Comparison of ENCODE assay signal across 27 cellular contexts in the genomic region with DNA sequence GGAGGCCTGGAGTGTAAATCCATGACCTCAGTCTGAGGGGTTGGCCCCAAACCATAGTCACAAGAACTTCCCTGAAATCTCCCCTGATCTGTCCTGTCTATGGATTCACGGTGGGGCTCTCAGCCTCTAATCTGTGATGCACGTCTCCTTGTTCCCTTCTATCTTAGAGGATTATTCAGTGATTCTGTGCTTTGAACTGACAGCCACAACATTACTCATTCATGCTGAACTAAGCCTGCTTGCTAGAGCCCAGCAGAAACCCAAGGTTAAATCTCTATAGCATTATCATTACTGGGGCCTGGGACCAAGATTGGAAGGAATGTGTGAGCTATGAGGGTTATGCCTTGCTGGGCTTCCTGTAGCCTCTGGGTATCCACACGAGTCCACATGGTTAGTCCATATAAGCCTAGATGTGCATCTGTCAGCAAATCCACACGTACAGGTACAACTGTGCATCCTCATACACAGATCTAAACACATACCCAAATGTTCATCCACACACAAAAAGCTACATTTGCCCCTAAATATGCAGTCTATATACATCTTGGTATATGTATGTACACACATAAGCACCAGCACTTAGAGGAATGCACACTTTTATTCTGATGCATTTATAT. TPM values are rescaled to one million over a fixed set of nuclear protein-coding genes. Genes with fewer than 3 reads are reported as not detected.
DNase-seq lines count a peak whose midpoint lies in the region; ATAC-seq and TF ChIP-seq lines count a peak whose summit lies in the region.
"Had no signal": no experiment of that assay in that cellular context is flagged by ENCODE, and none has a peak within 500 bp of the region (broad histone marks: within the 10 kb centered on the region; RNA-seq: fewer than 3 reads in every experiment).

No MANE protein-coding gene starts in this region.

- BruUV-seq in IMR-90 (replicated peaks; lab: Mats Ljungman, UMichigan) = no TSS peak

- no CpG with 5 or more reads among the region's 4 CpGs for WGBS in IMR-90 (ENCODE audit: extremely low coverage in 2 of 2, insufficient read length in 1 of 2), 2 experiments

- H2AFZ ChIP-seq in IMR-90 (replicated peaks; ENCODE audit: low read length, poor library complexity) = no peak overlapping the region
- H2AFZ ChIP-seq: GM23248 had no signal

- no peak overlapping the region for H2BK15ac ChIP-seq in IMR-90 (ENCODE audit: low read depth, low read length)

- ATAC-seq in IMR-90 (ENCODE audit: low read depth) (no peak), HG02981 (IDR thresholded peaks at IDR 0.05; ENCODE audit: unreplicated experiment) (no peak)
- ATAC-seq: K562 had no signal

- H3K9me1 ChIP-seq in IMR-90 (ENCODE audit: insufficient read depth, low read length) = peaks cover 29% of the 10 kb centered on the region

- H4K8ac ChIP-seq in IMR-90 (ENCODE audit: low read depth in 2 of 2, low read length in 2 of 2) = no peak overlapping the region

- no peak overlapping the region for H3K14ac ChIP-seq in IMR-90 (replicated peaks; ENCODE audit: low read depth, low read length)

- TF ChIP-seq CTCF in IMR-90 (conservative IDR thresholded peaks at IDR 0.05; ENCODE audit: low read depth, low read length) (no peak), retinal pigment epithelial cell (conservative IDR thresholded peaks at IDR 0.05; ENCODE audit: low read depth, low read length) (no peak), coronary artery (IDR thresholded peaks at IDR 0.05) (no peak)

- no peak overlapping the region for H4K91ac ChIP-seq in IMR-90 (ENCODE audit: insufficient read depth, low read depth, low read length)

- intact Hi-C loops in IMR-90 (cut with micrococcal nuclease) = no loop called here

- TF ChIP-seq POLR2A in IMR-90 (IDR thresholded peaks at IDR 0.05; ENCODE audit: low read depth, low read length) = no peak

- H2BK20ac ChIP-seq in IMR-90 (ENCODE audit: low read depth, low read length) = no peak overlapping the region

- peaks cover 3% of the 10 kb centered on the region; the same call in 1 of the 2 replicates for H3K4me1 ChIP-seq in IMR-90 (ENCODE audit: control insufficient read depth, insufficient read depth, low read length)
- H3K4me1 ChIP-seq: BLaER1, Peyer's patch had no signal

- H4K5ac ChIP-seq in IMR-90 (ENCODE audit: low read depth, low read length) = no peak overlapping the region

- in situ Hi-C loops in IMR-90 (cut with MboI; ENCODE audit: low sequenced_read_pairs) = no loop called here

- no peak overlapping the region for H3K56ac ChIP-seq in IMR-90 (ENCODE audit: extremely low read depth, insufficient read depth, low read length)

- H3K9ac ChIP-seq in IMR-90 (ENCODE audit: low read depth, low read length) = no peak overlapping the region
- H3K9ac ChIP-seq: BLaER1, GM23248 had no signal

- H4K20me1 ChIP-seq in IMR-90 (ENCODE audit: insufficient read depth, low read length) = no peaks in the 10 kb centered on the region
- H4K20me1 ChIP-seq: BLaER1 had no signal

- no peak overlapping the region for H2AK9ac ChIP-seq in IMR-90 (replicated peaks; ENCODE audit: low read depth, low read length, poor library complexity)

- no peak overlapping the region for H3K23ac ChIP-seq in IMR-90 (ENCODE audit: low read depth, low read length)

- H3K27ac ChIP-seq in IMR-90 (ENCODE audit: insufficient read depth, low read length) (no peak overlapping the region), coronary artery (no peak overlapping the region)
- H3K27ac ChIP-seq: BLaER1, GM23248, Peyer's patch had no signal

- no peak for TF ChIP-seq RAD21 in IMR-90 (IDR thresholded peaks at IDR 0.05; ENCODE audit: low read length)

- dilution Hi-C loops in IMR-90 (cut with HindIII; ENCODE audit: low sequenced_read_pairs, unreplicated experiment) = no loop called here

- DNase-seq in activated CD8-positive, alpha-beta memory T cell treated with anti-CD3 and anti-CD28 coated beads for 24 hours = peak; percentile 35
- DNase-seq in activated CD8-positive, alpha-beta memory T cell treated with anti-CD3 and anti-CD28 coated beads, Interleukin-2, amount 50 U/mL, for 4 hours = no peak
- no peak for DNase-seq in IMR-90
- peak; percentile 75 for DNase-seq in amniotic epithelial cell (ENCODE audit: low read depth)
- DNase-seq in retinal pigment epithelial cell (ENCODE audit: low read depth) = peak; percentile 20
- DNase-seq in coronary artery (ENCODE audit: low spot score) = no peak
- DNase-seq: CD4-positive, alpha-beta memory T cell; COR-L47; DMS 273 treated with DMSO at 0.1 percent for 48 hours; DMS79; EL; GDM1; GM23248; H7; Kasumi-1; NCI-H1105 treated with DMSO at 0.1 percent for 48 hours; NCI-H146; NCI-H1930; NCI-H2107; NCI-H524; NCI-H748 treated with DMSO at 0.1 percent for 48 hours; OCI-M1; Peyer's patch; SHP77 treated with DMSO at 0.1 percent for 48 hours had no signal

- H3K9me3 ChIP-seq in IMR-90 (ENCODE audit: control insufficient read depth, insufficient read depth, low read length) = no peaks in the 10 kb centered on the region
- H3K9me3 ChIP-seq: BLaER1, Peyer's patch had no signal

- peaks cover 12% of the 10 kb centered on the region for H3K36me3 ChIP-seq in IMR-90 (ENCODE audit: control insufficient read depth, insufficient read depth, low read length)
- H3K36me3 ChIP-seq: Peyer's patch had no signal

- no peaks in the 10 kb centered on the region for H3K27me3 ChIP-seq in IMR-90 (ENCODE audit: control insufficient read depth, insufficient read depth, low read length)
- H3K27me3 ChIP-seq: BLaER1, Peyer's patch had no signal

- H3K4me3 ChIP-seq in IMR-90 (ENCODE audit: insufficient read depth, low read depth, low read length) = no peak overlapping the region
- H3K4me3 ChIP-seq in retinal pigment epithelial cell (ENCODE audit: low read length) = no peak overlapping the region
- H3K4me3 ChIP-seq in coronary artery = no peak overlapping the region
- H3K4me3 ChIP-seq: BLaER1, GM23248, K562, Peyer's patch had no signal

- no peak overlapping the region for H2BK120ac ChIP-seq in IMR-90 (ENCODE audit: low read depth, low read length)

- H2AK5ac ChIP-seq in IMR-90 (ENCODE audit: low read depth, low read length) = no peak overlapping the region

- H3K18ac ChIP-seq in IMR-90 (ENCODE audit: low read depth, low read length) = no peak overlapping the region

- H3K4me2 ChIP-seq in IMR-90 (ENCODE audit: low read depth, low read length) = no peak overlapping the region
- H3K4me2 ChIP-seq: BLaER1 had no signal

- CTCF ChIA-PET in IMR-90 (lab: Yijun Ruan, JAX) = no interaction called here

- no peak overlapping the region for H2BK5ac ChIP-seq in IMR-90 (ENCODE audit: low read depth, low read length, poor library complexity, severe bottlenecking)

- H3K4ac ChIP-seq in IMR-90 (ENCODE audit: low read depth, low read length) = no peak overlapping the region

- no peaks in the 10 kb centered on the region for H3K79me1 ChIP-seq in IMR-90 (ENCODE audit: low read depth in 1 of 2, low read length in 2 of 2)

- POLR2A ChIA-PET in IMR-90 (lab: Charles Lee; ENCODE audit: unreplicated experiment) = no interaction called here

TF ChIP-seq in IMR-90, 13 proteins besides CTCF, POLR2A, EP300 and RAD21:
- TF ChIP-seq, protein P1, sequence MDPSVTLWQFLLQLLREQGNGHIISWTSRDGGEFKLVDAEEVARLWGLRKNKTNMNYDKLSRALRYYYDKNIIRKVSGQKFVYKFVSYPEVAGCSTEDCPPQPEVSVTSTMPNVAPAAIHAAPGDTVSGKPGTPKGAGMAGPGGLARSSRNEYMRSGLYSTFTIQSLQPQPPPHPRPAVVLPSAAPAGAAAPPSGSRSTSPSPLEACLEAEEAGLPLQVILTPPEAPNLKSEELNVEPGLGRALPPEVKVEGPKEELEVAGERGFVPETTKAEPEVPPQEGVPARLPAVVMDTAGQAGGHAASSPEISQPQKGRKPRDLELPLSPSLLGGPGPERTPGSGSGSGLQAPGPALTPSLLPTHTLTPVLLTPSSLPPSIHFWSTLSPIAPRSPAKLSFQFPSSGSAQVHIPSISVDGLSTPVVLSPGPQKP (IDR thresholded peaks at IDR 0.05; ENCODE audit: borderline replicate concordance, low read depth, low read length) = no peak
- TF ChIP-seq RCOR1 (IDR thresholded peaks at IDR 0.05; ENCODE audit: insufficient replicate concordance, low read length) (no peak), CHD1 (IDR thresholded peaks at IDR 0.05; ENCODE audit: low read depth, low read length) (no peak), RFX5 (IDR thresholded peaks at IDR 0.05; ENCODE audit: low read depth, low read length) (no peak), MAZ (IDR thresholded peaks at IDR 0.05; ENCODE audit: borderline replicate concordance, low read depth, low read length) (no peak), MAFK (IDR thresholded peaks at IDR 0.05; ENCODE audit: low read depth, low read length) (peak; percentile 65), BHLHE40 (IDR thresholded peaks at IDR 0.05; ENCODE audit: low read depth, low read length) (no peak), NFE2L2 (IDR thresholded peaks at IDR 0.05; ENCODE audit: low read depth, low read length) (no peak)
- TF ChIP-seq, protein P2, sequence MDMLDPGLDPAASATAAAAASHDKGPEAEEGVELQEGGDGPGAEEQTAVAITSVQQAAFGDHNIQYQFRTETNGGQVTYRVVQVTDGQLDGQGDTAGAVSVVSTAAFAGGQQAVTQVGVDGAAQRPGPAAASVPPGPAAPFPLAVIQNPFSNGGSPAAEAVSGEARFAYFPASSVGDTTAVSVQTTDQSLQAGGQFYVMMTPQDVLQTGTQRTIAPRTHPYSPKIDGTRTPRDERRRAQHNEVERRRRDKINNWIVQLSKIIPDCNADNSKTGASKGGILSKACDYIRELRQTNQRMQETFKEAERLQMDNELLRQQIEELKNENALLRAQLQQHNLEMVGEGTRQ (IDR thresholded peaks at IDR 0.05; ENCODE audit: low read depth, low read length) = no peak

RNA-seq across cellular contexts. Expression of a gene that starts 22.4 kb away (rescaled TPM):
- total RNA-seq in IMR-90 (2012; rRNA removed) = 3.8 and 26.4 TPM in 2 replicates
- 19.0 and 26.3 TPM in 2 replicates for polyA plus RNA-seq in IMR-90 (2012; rRNA removed)
- polyA plus RNA-seq in IMR-90 (2012; cell fraction: cytosol; rRNA removed) = 2.2 and 3.2 TPM in 2 replicates
- polyA plus RNA-seq in IMR-90 (2012; cell fraction: nucleus; rRNA removed; ENCODE audit: low replicate concordance) = 0.38 and 5.7 TPM in 2 replicates

RNA-seq across cellular contexts. Expression of a gene that starts 40.3 kb away (rescaled TPM):
- total RNA-seq in IMR-90 (2012; rRNA removed) = 37.5 and 41.0 TPM in 2 replicates
- polyA plus RNA-seq in IMR-90 (2012; rRNA removed) = 55.5 and 58.9 TPM in 2 replicates
- 29.8 and 38.7 TPM in 2 replicates for polyA plus RNA-seq in IMR-90 (2012; cell fraction: cytosol; rRNA removed)
- 40.0 and 112 TPM in 2 replicates for polyA plus RNA-seq in IMR-90 (2012; cell fraction: nucleus; rRNA removed; ENCODE audit: low replicate concordance)

Comparison
In these comparisons a context has a peak if more than half of its experiments do, and no peak if none do; other contexts are left out.
1. DNase-seq: peak in activated CD8-positive, alpha-beta memory T cell treated with anti-CD3 and anti-CD28 coated beads for 24 hours (single experiment), amniotic epithelial cell (single experiment) and retinal pigment epithelial cell (single experiment); none in activated CD8-positive, alpha-beta memory T cell treated with anti-CD3 and anti-CD28 coated beads, Interleukin-2, amount 50 U/mL, for 4 hours (single experiment), IMR-90 (single experiment) and coronary artery (single experiment).